ENCODE assay signal across 11 cellular contexts in the genomic region with DNA sequence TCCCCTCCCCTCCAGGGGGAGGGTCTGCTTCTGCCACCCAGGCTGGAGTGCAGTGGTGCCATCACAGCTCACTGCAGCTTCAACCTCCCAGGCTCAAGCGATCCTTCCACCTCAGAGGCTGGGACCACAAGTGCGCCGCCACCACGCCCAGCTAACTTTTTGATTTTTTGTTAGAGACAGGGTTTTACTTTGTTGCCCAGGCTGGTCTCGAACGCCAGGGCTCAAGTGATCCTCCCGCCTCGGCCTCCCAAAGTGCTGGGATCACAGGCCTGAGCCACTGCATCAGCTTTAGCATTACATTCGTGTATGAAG. TPM values are rescaled to one million over a fixed set of nuclear protein-coding genes. Genes with fewer than 3 reads are reported as not detected.
DNase-seq lines count a peak whose midpoint lies in the region; ATAC-seq and TF ChIP-seq lines count a peak whose summit lies in the region.
"Not testable (repeated sequence)": the region's sequence is repeated elsewhere in the genome, so short reads cannot be mapped to it uniquely, and the experiment has no call there.
"Had no signal": no experiment of that assay in that cellular context is flagged by ENCODE, and none has a peak within 500 bp of the region (broad histone marks: within the 10 kb centered on the region; RNA-seq: fewer than 3 reads in every experiment).

No MANE protein-coding gene starts in this region.

- intact Hi-C loops in activated CD8-positive, alpha-beta T cell treated with anti-CD3 and anti-CD28 coated beads for 36 hours (cut with micrococcal nuclease) = loop anchor here (10.0 kb wide), 1 partner anchor 222 kb away; a partner anchor contains a TSS
- intact Hi-C loops in heart right ventricle (cut with DNase I) (loop anchor here in 4 of 10 donors (5.0 to 10.0 kb wide), 5 partner anchors 92 to 492 kb away; no protein-coding TSS in a partner anchor), gastrocnemius medialis (cut with DNase I; ENCODE audit: low total_unique reads) (loop anchor here (10.0 kb wide), 1 partner anchor 518 kb away; a partner anchor contains a TSS)

- TF ChIP-seq CTCF in OCI-LY3 (IDR thresholded peaks at IDR 0.05; ENCODE audit: low read depth, low read length); activated CD8-positive, alpha-beta T cell treated with anti-CD3 and anti-CD28 coated beads for 36 hours (IDR thresholded peaks at IDR 0.05); brain (conservative IDR thresholded peaks at IDR 0.05); heart right ventricle (IDR thresholded peaks at IDR 0.05); gastrocnemius medialis (IDR thresholded peaks at IDR 0.05 in 4 of 5, conservative IDR thresholded peaks at IDR 0.05 in 1 of 5); type B pancreatic cell (conservative IDR thresholded peaks at IDR 0.05): not testable (repeated sequence)

- not testable (repeated sequence) for H3K9me3 ChIP-seq in OCI-LY3 (ENCODE audit: insufficient read depth, low read length); heart right ventricle; gastrocnemius medialis

- not testable (repeated sequence) for H3K9me3 Mint-ChIP-seq in activated CD8-positive, alpha-beta T cell treated with anti-CD3 and anti-CD28 coated beads for 36 hours; brain; naive B cell; type B pancreatic cell

- H3K4me1 ChIP-seq in OCI-LY3 (ENCODE audit: low read length) = not testable (repeated sequence)
- peaks cover 0 to 46% (median 29%) of the 10 kb centered on the region in 9 donors for H3K4me1 ChIP-seq in heart right ventricle
- peaks cover 21 to 32% of the 10 kb centered on the region in 2 donors for H3K4me1 ChIP-seq in gastrocnemius medialis

- CTCF ChIA-PET in activated CD8-positive, alpha-beta T cell treated with anti-CD3 and anti-CD28 coated beads for 36 hours (lab: Charles Lee) = interaction anchor here (1.0 to 2.6 kb wide), 10 partner anchors 9 to 225 kb away, joined by 3 to 21 read pairs (median 8); no protein-coding TSS in a partner anchor

- H3K36me3 ChIP-seq in OCI-LY3 (replicated peaks; ENCODE audit: low read depth, low read length); heart right ventricle; gastrocnemius medialis: not testable (repeated sequence)

- in situ Hi-C loops in gastrocnemius medialis (cut with MboI; ENCODE audit: low sequenced_read_pairs in 4 of 4) = not testable (repeated sequence)

- not testable (repeated sequence) for TF ChIP-seq POLR2A in gastrocnemius medialis (IDR thresholded peaks at IDR 0.05)

- 95 to 97% methylated on average over 9 of the region's 9 CpGs for WGBS in heart right ventricle, 2 donors

- H3K36me3 Mint-ChIP-seq in activated CD8-positive, alpha-beta T cell treated with anti-CD3 and anti-CD28 coated beads for 36 hours (ENCODE audit: low read depth); naive B cell; type B pancreatic cell: not testable (repeated sequence)
- peaks cover 20% of the 10 kb centered on the region for H3K36me3 Mint-ChIP-seq in brain

- H3K4me3 ChIP-seq in OCI-LY3 (ENCODE audit: low read length) = peak overlapping the region; percentile 91; the same call in 1 of the 2 replicates
- not testable (repeated sequence) for H3K4me3 ChIP-seq in heart right ventricle, gastrocnemius medialis

- peak overlapping the region; percentile 16 for H3K4me3 Mint-ChIP-seq in activated CD8-positive, alpha-beta T cell treated with anti-CD3 and anti-CD28 coated beads for 36 hours
- peak overlapping the region in 4 of 5 experiments; percentile 41 to 100 (median 44) for H3K4me3 Mint-ChIP-seq in brain
- peak overlapping the region; percentile 12 to 94 (median 39) for H3K4me3 Mint-ChIP-seq in naive B cell
- peak overlapping the region; percentile 14 for H3K4me3 Mint-ChIP-seq in type B pancreatic cell

- peak overlapping the region; percentile 76 for H3K27ac Mint-ChIP-seq in activated CD8-positive, alpha-beta T cell treated with anti-CD3 and anti-CD28 coated beads for 36 hours
- H3K27ac Mint-ChIP-seq in brain (peak overlapping the region; percentile 48 to 97 (median 73)), naive B cell (peak overlapping the region in 4 of 6 donors; percentile 59 to 83 (median 76))
- not testable (repeated sequence) for H3K27ac Mint-ChIP-seq in type B pancreatic cell

- peak overlapping the region; percentile 85; the same call in 1 of the 2 replicates for H3K9ac ChIP-seq in OCI-LY3 (ENCODE audit: low read length)

- peak overlapping the region; percentile 94 for H2AFZ ChIP-seq in OCI-LY3 (ENCODE audit: low read depth, low read length)

- not testable (repeated sequence) for H4K20me1 ChIP-seq in OCI-LY3 (ENCODE audit: insufficient read depth, low read length)

- not testable (repeated sequence) for ATAC-seq in activated CD8-positive, alpha-beta T cell treated with anti-CD3 and anti-CD28 coated beads for 36 hours; heart right ventricle; naive B cell (ENCODE audit: low read depth in 2 of 2); gastrocnemius medialis

- not testable (repeated sequence) for H3K27me3 Mint-ChIP-seq in activated CD8-positive, alpha-beta T cell treated with anti-CD3 and anti-CD28 coated beads for 36 hours; brain; naive B cell; type B pancreatic cell

- POLR2A ChIA-PET in activated CD8-positive, alpha-beta T cell treated with anti-CD3 and anti-CD28 coated beads for 36 hours (lab: Charles Lee) = interaction anchor here (1.2 to 2.2 kb wide), 2 partner anchors 8 to 16 kb away, joined by 4 to 18 read pairs; no protein-coding TSS in a partner anchor

- H3K4me2 ChIP-seq in OCI-LY3 (ENCODE audit: low read length) = peak overlapping the region; percentile 80

- H3K4me1 Mint-ChIP-seq in activated CD8-positive, alpha-beta T cell treated with anti-CD3 and anti-CD28 coated beads for 36 hours (ENCODE audit: low read depth) = peaks cover 35% of the 10 kb centered on the region
- H3K4me1 Mint-ChIP-seq in brain (peaks cover 61% of the 10 kb centered on the region), naive B cell (peaks cover 20 to 30% (median 25%) of the 10 kb centered on the region in 3 donors), type B pancreatic cell (ENCODE audit: unreplicated experiment) (peaks cover 25% of the 10 kb centered on the region)

- not testable (repeated sequence) for H3K27ac ChIP-seq in OCI-LY3 (ENCODE audit: low read length)
- H3K27ac ChIP-seq in heart right ventricle (peak overlapping the region in 9 of 10 donors; percentile 52 to 98 (median 93)), gastrocnemius medialis (peak overlapping the region; percentile 86 to 97 (median 94))

- DNase-seq in DMS53 (lab: John Stamatoyannopoulos, UW) = peak; percentile 40
- DNase-seq in activated CD8-positive, alpha-beta T cell treated with anti-CD3 and anti-CD28 coated beads for 36 hours; heart right ventricle; naive B cell; gastrocnemius medialis; type B pancreatic cell (ENCODE audit: extremely low spot score, unreplicated experiment): not testable (repeated sequence)

- not testable (repeated sequence) for H3K27me3 ChIP-seq in OCI-LY3 (ENCODE audit: low read depth, low read length); heart right ventricle; gastrocnemius medialis

- H3K79me2 ChIP-seq in OCI-LY3 (ENCODE audit: low read length) = peaks cover 17% of the 10 kb centered on the region

RNA-seq across cellular contexts. Expression of a gene that starts 0.6 kb away (rescaled TPM):
- total RNA-seq in activated CD8-positive, alpha-beta T cell treated with anti-CD3 and anti-CD28 coated beads for 36 hours = 10 to 100 TPM; 13.8 to 14.7 TPM
- polyA plus RNA-seq in brain (ENCODE audit: insufficient read depth, low read depth, low replicate concordance) (79.9 TPM), heart right ventricle (10 to 100 TPM in 1 of 2 donors, 1 to 10 TPM in 1; 9.3 to 21.7 TPM), naive B cell (ENCODE audit: low read depth in 6 of 6) (10 to 100 TPM in 1 of 6 donors, 1 to 10 TPM in 5; 6.3 to 16.9 (median 8.5) TPM)
- total RNA-seq in heart right ventricle (10 to 100 TPM; 44.3 to 62.8 (median 59.1) TPM), gastrocnemius medialis (10 to 100 TPM; 31.4 to 43.0 (median 32.9) TPM), type B pancreatic cell (ENCODE audit: low replicate concordance) (50.0 and 71.2 TPM in 2 replicates)

RNA-seq across cellular contexts. Expression of a gene that starts 32.5 kb away (rescaled TPM):
- total RNA-seq in activated CD8-positive, alpha-beta T cell treated with anti-CD3 and anti-CD28 coated beads for 36 hours = not detected
- not detected for polyA plus RNA-seq in brain (ENCODE audit: insufficient read depth, low read depth, low replicate concordance)
- total RNA-seq in heart right ventricle = not detected
- polyA plus RNA-seq in heart right ventricle = not detected
- not detected for polyA plus RNA-seq in naive B cell (ENCODE audit: low read depth in 6 of 6)
- total RNA-seq in gastrocnemius medialis = not detected
- not detected in 2 replicates for total RNA-seq in type B pancreatic cell (ENCODE audit: low replicate concordance)
- total RNA-seq: frontal cortex, lung had no signal
- polyA plus RNA-seq: lung had no signal

RNA-seq across cellular contexts. Expression of a gene that starts 52.1 kb away (rescaled TPM):
- total RNA-seq in activated CD8-positive, alpha-beta T cell treated with anti-CD3 and anti-CD28 coated beads for 36 hours = not detected
- polyA plus RNA-seq in brain (ENCODE audit: insufficient read depth, low read depth, low replicate concordance) (not detected), heart right ventricle (not detected), naive B cell (ENCODE audit: low read depth in 6 of 6) (not detected)
- total RNA-seq in heart right ventricle (not detected), gastrocnemius medialis (not detected), type B pancreatic cell (ENCODE audit: low replicate concordance) (not detected in 2 replicates)
- total RNA-seq: frontal cortex, lung, SJSA1 had no signal
- polyA plus RNA-seq: lung had no signal
